Comparison of ENCODE assay signal across 8 cellular contexts in the genomic region with DNA sequence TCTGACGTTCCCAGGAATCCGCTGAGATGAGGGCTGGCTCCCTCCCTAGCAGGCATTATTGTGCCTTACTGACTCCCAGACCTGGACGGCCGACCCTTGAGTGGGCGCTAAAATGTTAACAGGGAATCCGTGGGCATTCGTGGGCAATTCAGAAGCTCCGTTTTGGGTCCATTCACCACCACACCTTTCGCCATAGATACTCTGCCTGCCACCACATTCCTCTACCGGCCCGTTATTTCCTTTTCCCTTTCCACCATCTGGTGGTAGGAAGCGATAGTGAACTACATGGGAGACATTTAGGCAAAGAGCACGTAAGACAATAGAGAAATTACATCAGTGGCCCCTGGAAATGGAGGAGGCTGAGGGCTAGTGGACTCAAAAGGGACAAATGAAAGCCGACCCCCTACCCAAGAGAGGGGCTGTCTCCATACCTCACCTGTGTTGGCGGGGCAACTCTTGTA. TPM values are rescaled to one million over a fixed set of nuclear protein-coding genes. Genes with fewer than 3 reads are reported as not detected.
A peak's percentile ranks its signal among the peaks of the same experiment; 100 is the strongest.
DNase-seq lines count a peak whose midpoint lies in the region; ATAC-seq and TF ChIP-seq lines count a peak whose summit lies in the region.

No MANE protein-coding gene starts in this region.

- peaks cover 14% of the 10 kb centered on the region; the same call in 2 of the 3 replicates for H3K4me1 Mint-ChIP-seq in GM23338
- H3K4me1 Mint-ChIP-seq in activated T-cell treated with anti-CD3 and anti-CD28 coated beads, Interleukin-2, amount 50 U/mL, for 72 hours (ENCODE audit: low read depth) = peaks cover 53% of the 10 kb centered on the region
- H3K4me1 Mint-ChIP-seq in naive thymus-derived CD8-positive, alpha-beta T cell = peaks cover 13 to 47% (median 32%) of the 10 kb centered on the region in 4 donors

- H3K9me2 ChIP-seq in GM23338 (ENCODE audit: insufficient read depth) = no peaks in the 10 kb centered on the region

- H3K4me2 ChIP-seq in GM23338 = peak overlapping the region; percentile 76

- peaks cover 14% of the 10 kb centered on the region for H3K27me3 ChIP-seq in GM23338 (ENCODE audit: insufficient read depth)

- H3F3A ChIP-seq in GM23338 (replicated peaks; ENCODE audit: low read depth) = no peaks in the 10 kb centered on the region

- ATAC-seq in GM23338 (peak; percentile 66), GM19035 (IDR thresholded peaks at IDR 0.05; ENCODE audit: unreplicated experiment) (no peak)
- peak; percentile 1 to 25 for ATAC-seq in activated T-cell treated with anti-CD3 and anti-CD28 coated beads, Interleukin-2, amount 50 U/mL, for 72 hours (replicated peaks in 1 of 2)
- peak; percentile 36 to 57 for ATAC-seq in naive thymus-derived CD8-positive, alpha-beta T cell

- DNase-seq in GM23338 (ENCODE audit: low spot score) (peak; percentile 75), NCI-H526 (lab: John Stamatoyannopoulos, UW) (peak; percentile 74 to 83), fibroblast of the aortic adventitia (ENCODE audit: low read depth) (peak; percentile 79), cerebellar nuclear complex (lab: John Stamatoyannopoulos, UW) (no peak)
- peak in 1 of 2 donors; percentile 18 for DNase-seq in activated T-cell treated with anti-CD3 and anti-CD28 coated beads, Interleukin-2, amount 50 U/mL, for 72 hours
- peak in 6 of 10 donors; percentile 30 to 69 (median 52) for DNase-seq in naive thymus-derived CD8-positive, alpha-beta T cell

- no peaks in the 10 kb centered on the region for H3K4me1 ChIP-seq in GM23338 (ENCODE audit: insufficient read depth)

- peaks cover 25% of the 10 kb centered on the region; the same call in 1 of the 2 replicates for H3K79me2 ChIP-seq in GM23338 (replicated peaks; ENCODE audit: insufficient read depth)

- H3K27me3 Mint-ChIP-seq in GM23338 (ENCODE audit: insufficient read depth, low read depth, poor library complexity) = peaks cover 6% of the 10 kb centered on the region
- peaks cover 13% of the 10 kb centered on the region for H3K27me3 Mint-ChIP-seq in activated T-cell treated with anti-CD3 and anti-CD28 coated beads, Interleukin-2, amount 50 U/mL, for 72 hours (ENCODE audit: low read depth)
- H3K27me3 Mint-ChIP-seq in naive thymus-derived CD8-positive, alpha-beta T cell = no peaks in the 10 kb centered on the region

- peaks cover 9% of the 10 kb centered on the region; the same call in 2 of the 3 replicates for H3K9me3 Mint-ChIP-seq in GM23338
- no peaks in the 10 kb centered on the region for H3K9me3 Mint-ChIP-seq in activated T-cell treated with anti-CD3 and anti-CD28 coated beads, Interleukin-2, amount 50 U/mL, for 72 hours
- no peaks in the 10 kb centered on the region for H3K9me3 Mint-ChIP-seq in naive thymus-derived CD8-positive, alpha-beta T cell

- peaks cover 4% of the 10 kb centered on the region; the same call in 1 of the 3 replicates for H3K36me3 Mint-ChIP-seq in GM23338 (ENCODE audit: low read depth)
- H3K36me3 Mint-ChIP-seq in activated T-cell treated with anti-CD3 and anti-CD28 coated beads, Interleukin-2, amount 50 U/mL, for 72 hours (ENCODE audit: insufficient read depth in 2 of 2) = no peaks in the 10 kb centered on the region
- H3K36me3 Mint-ChIP-seq in naive thymus-derived CD8-positive, alpha-beta T cell = peaks cover 0 to 2% (median 0%) of the 10 kb centered on the region in 3 donors

- TF ChIP-seq CTCF in C4-2B (conservative IDR thresholded peaks at IDR 0.05) = peak; percentile 33
- TF ChIP-seq CTCF in GM23338 (conservative IDR thresholded peaks at IDR 0.05; ENCODE audit: low read depth in 2 of 2) = peak; percentile 40 to 69
- peak; percentile 67 for TF ChIP-seq CTCF in fibroblast of the aortic adventitia (IDR thresholded peaks at IDR 0.05; ENCODE audit: insufficient read depth, low read length)

- H3K27ac ChIP-seq in C4-2B = peak overlapping the region; percentile 44; the same call in 1 of the 2 replicates
- H3K27ac ChIP-seq in GM23338 (ENCODE audit: low read depth) = peak overlapping the region; percentile 78

- H3K4me3 ChIP-seq in GM23338 (peak overlapping the region; percentile 57), fibroblast of the aortic adventitia (ENCODE audit: low read depth, low read length) (peak overlapping the region; percentile 65)

- no peaks in the 10 kb centered on the region for H3K36me3 ChIP-seq in GM23338 (ENCODE audit: insufficient read depth)

- H3K4me3 Mint-ChIP-seq in GM23338 = peak overlapping the region; percentile 76
- H3K4me3 Mint-ChIP-seq in activated T-cell treated with anti-CD3 and anti-CD28 coated beads, Interleukin-2, amount 50 U/mL, for 72 hours = peak overlapping the region; percentile 81 to 82
- peak overlapping the region; percentile 67 to 86 (median 78) for H3K4me3 Mint-ChIP-seq in naive thymus-derived CD8-positive, alpha-beta T cell

- no peak overlapping the region for H2AFZ ChIP-seq in GM23338

- peak overlapping the region; percentile 95 for H3K27ac Mint-ChIP-seq in GM23338
- H3K27ac Mint-ChIP-seq in activated T-cell treated with anti-CD3 and anti-CD28 coated beads, Interleukin-2, amount 50 U/mL, for 72 hours = peak overlapping the region; percentile 59
- peak overlapping the region; percentile 54 to 95 (median 86) for H3K27ac Mint-ChIP-seq in naive thymus-derived CD8-positive, alpha-beta T cell

- no peaks in the 10 kb centered on the region for H4K20me1 ChIP-seq in GM23338 (replicated peaks; ENCODE audit: insufficient read depth)

- POLR2A ChIA-PET in naive thymus-derived CD8-positive, alpha-beta T cell (lab: Charles Lee) = interaction anchor here (1.0 to 1.4 kb wide), 5 partner anchors 84 to 185 kb away, joined by 3 to 11 read pairs (median 5); no protein-coding TSS in a partner anchor

TF ChIP-seq in GM23338, 12 proteins besides CTCF, POLR2A, EP300 and RAD21 (continues in another document):
- TF ChIP-seq JUNB (IDR thresholded peaks at IDR 0.05; ENCODE audit: unreplicated experiment) (no peak), CREB1 (CRISPR knock-in tag; IDR thresholded peaks at IDR 0.05; ENCODE audit: low read depth) (no peak), NANOG (IDR thresholded peaks at IDR 0.05; ENCODE audit: borderline replicate concordance) (no peak)
- TF ChIP-seq, protein P1, sequence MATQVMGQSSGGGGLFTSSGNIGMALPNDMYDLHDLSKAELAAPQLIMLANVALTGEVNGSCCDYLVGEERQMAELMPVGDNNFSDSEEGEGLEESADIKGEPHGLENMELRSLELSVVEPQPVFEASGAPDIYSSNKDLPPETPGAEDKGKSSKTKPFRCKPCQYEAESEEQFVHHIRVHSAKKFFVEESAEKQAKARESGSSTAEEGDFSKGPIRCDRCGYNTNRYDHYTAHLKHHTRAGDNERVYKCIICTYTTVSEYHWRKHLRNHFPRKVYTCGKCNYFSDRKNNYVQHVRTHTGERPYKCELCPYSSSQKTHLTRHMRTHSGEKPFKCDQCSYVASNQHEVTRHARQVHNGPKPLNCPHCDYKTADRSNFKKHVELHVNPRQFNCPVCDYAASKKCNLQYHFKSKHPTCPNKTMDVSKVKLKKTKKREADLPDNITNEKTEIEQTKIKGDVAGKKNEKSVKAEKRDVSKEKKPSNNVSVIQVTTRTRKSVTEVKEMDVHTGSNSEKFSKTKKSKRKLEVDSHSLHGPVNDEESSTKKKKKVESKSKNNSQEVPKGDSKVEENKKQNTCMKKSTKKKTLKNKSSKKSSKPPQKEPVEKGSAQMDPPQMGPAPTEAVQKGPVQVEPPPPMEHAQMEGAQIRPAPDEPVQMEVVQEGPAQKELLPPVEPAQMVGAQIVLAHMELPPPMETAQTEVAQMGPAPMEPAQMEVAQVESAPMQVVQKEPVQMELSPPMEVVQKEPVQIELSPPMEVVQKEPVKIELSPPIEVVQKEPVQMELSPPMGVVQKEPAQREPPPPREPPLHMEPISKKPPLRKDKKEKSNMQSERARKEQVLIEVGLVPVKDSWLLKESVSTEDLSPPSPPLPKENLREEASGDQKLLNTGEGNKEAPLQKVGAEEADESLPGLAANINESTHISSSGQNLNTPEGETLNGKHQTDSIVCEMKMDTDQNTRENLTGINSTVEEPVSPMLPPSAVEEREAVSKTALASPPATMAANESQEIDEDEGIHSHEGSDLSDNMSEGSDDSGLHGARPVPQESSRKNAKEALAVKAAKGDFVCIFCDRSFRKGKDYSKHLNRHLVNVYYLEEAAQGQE (IDR thresholded peaks at IDR 0.05; ENCODE audit: unreplicated experiment) = no peak

RNA-seq across cellular contexts. Expression of gene SH3KBP1, which starts 1.0 kb away (rescaled TPM):
- total RNA-seq in GM23338 (2014; rRNA removed; shearing (Covaris generic)) = 10.4 and 15.3 TPM in 2 replicates
- polyA plus RNA-seq in GM23338 (2016; fragmentation: Nextera tagmentation; extraction: Ambion mirVana) = 21.5 and 21.9 TPM in 2 replicates
- 100 to 1,000 TPM in 1 of 2 donors, 10 to 100 TPM in 1; 93.3 to 106 TPM for total RNA-seq in activated T-cell treated with anti-CD3 and anti-CD28 coated beads, Interleukin-2, amount 50 U/mL, for 72 hours
- 43.5 and 53.7 TPM in 2 replicates for total RNA-seq in fibroblast of the aortic adventitia (ENCODE audit: low replicate concordance)
- total RNA-seq in naive thymus-derived CD8-positive, alpha-beta T cell = 100 to 1,000 TPM; 102 to 104 TPM
- polyA plus RNA-seq in naive thymus-derived CD8-positive, alpha-beta T cell = 100 to 1,000 TPM; 121 to 137 (median 132) TPM

Comparison
In these comparisons a context has a peak if more than half of its experiments do, and no peak if none do; other contexts are left out.
1. DNase-seq: peak in GM23338 (single experiment), NCI-H526 (2 of 2), fibroblast of the aortic adventitia (single experiment) and naive thymus-derived CD8-positive, alpha-beta T cell (6 of 10); none in cerebellar nuclear complex (0 of 2).
2. Peak in every context shown above with its lines, with median percentiles within 50 percentile points of each other: CTCF ChIP-seq, H3K27ac Mint-ChIP-seq and H3K4me3 Mint-ChIP-seq.